ENCODE assay signal across 17 cellular contexts in the genomic region with DNA sequence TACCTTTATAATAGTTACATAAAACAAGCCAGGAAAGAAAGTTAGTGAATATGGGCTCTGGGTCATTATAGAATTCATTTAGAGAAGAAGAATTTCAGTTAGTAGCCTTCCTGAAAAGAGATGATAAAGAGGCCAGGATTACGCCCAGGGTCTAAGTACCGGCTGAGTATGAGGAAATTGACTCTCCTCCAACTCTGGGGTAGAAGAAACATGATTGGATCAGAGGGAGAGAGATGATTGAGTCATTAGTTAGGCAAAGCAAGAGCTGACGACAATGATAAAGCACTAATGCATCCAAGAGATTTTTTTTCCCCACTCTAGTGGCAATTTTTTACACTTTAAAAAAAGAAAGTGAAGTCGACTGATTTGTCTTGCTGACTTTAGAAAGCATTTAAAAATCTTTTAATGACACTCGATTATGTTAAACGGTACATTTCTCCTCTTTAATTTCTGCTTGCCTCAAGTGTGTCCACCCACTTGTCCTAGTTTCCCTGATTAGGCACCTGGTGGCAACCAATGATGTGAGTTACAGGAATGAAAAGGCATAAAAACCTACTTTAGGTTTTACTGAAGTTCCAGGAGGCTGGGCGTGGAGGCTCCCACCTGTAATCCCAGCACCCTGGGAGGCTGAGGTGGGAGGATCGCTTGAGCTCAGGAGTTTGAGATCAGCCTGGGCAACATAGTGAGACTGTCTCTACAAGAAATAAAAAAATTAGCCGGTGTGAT. TPM values are rescaled to one million over a fixed set of nuclear protein-coding genes. Genes with fewer than 3 reads are reported as not detected.
A peak's percentile ranks its signal among the peaks of the same experiment; 100 is the strongest.
DNase-seq lines count a peak whose midpoint lies in the region; ATAC-seq and TF ChIP-seq lines count a peak whose summit lies in the region.
"Had no signal": no experiment of that assay in that cellular context is flagged by ENCODE, and none has a peak within 500 bp of the region (broad histone marks: within the 10 kb centered on the region; RNA-seq: fewer than 3 reads in every experiment).

No MANE protein-coding gene starts in this region.

- 95% methylated on average over 9 of the region's 9 CpGs for WGBS in mammary epithelial cell (ENCODE audit: low coverage, missing lambda C conversion rate)
- WGBS in smooth muscle cell (ENCODE audit: low lambda C conversion rate), result 72% methylated on average over 9 of the region's 9 CpGs

- no peak overlapping the region for H2AFZ ChIP-seq in mammary epithelial cell (ENCODE audit: low read depth, low read length)
- no peak overlapping the region for H2AFZ ChIP-seq in smooth muscle cell (ENCODE audit: low read depth)

- H3K4me2 ChIP-seq in mammary epithelial cell (ENCODE audit: insufficient read depth, low read depth, low read length), result no peak overlapping the region
- peak overlapping the region; percentile 33 for H3K4me2 ChIP-seq in smooth muscle cell
- H3K4me2 ChIP-seq: A549 had no signal

- POLR2A ChIA-PET in MCF 10A (lab: Yijun Ruan, JAX), result interaction anchor here (0.6 kb wide), 1 partner anchor 52 kb away, joined by 3 read pairs; no protein-coding TSS in a partner anchor

- H3F3A ChIP-seq in smooth muscle cell (ENCODE audit: low read depth), result peaks cover 12% of the 10 kb centered on the region

- in situ Hi-C loops in mammary epithelial cell (cut with MboI; ENCODE audit: low sequenced_read_pairs in 2 of 2), result no loop called here

- H3K36me3 ChIP-seq in mammary epithelial cell (ENCODE audit: insufficient read depth, low read length) (no peaks in the 10 kb centered on the region), adipocyte (ENCODE audit: control insufficient read depth, insufficient read depth, low read length, severe bottlenecking) (no peaks in the 10 kb centered on the region), smooth muscle cell (ENCODE audit: low read depth) (no peaks in the 10 kb centered on the region)

- H3K27ac ChIP-seq in mammary epithelial cell (ENCODE audit: insufficient read depth, low read depth, low read length) (no peak overlapping the region), smooth muscle cell (ENCODE audit: low read depth) (peak overlapping the region; percentile 94)
- H3K27ac ChIP-seq: A549 had no signal

- DNase-seq in MCF 10A (ENCODE audit: unreplicated experiment), result peak; percentile 62
- no peak for DNase-seq in mammary epithelial cell
- peak; percentile 42 for DNase-seq in adipocyte (ENCODE audit: low read depth)
- DNase-seq in fibroblast of the aortic adventitia (ENCODE audit: low read depth), result peak; percentile 93
- no peak for DNase-seq in smooth muscle cell (lab: John Stamatoyannopoulos, UW; ENCODE audit: unreplicated experiment)
- no peak for DNase-seq in progenitor cell of endocrine pancreas (ENCODE audit: low spot score, unreplicated experiment)
- no peak for DNase-seq in NCI-H345 treated with DMSO at 0.1 percent for 48 hours (lab: John Stamatoyannopoulos, UW; ENCODE audit: unreplicated experiment)
- DNase-seq: activated CD4-positive, CD25-positive, alpha-beta regulatory T cell; activated naive CD4-positive, alpha-beta T cell; hippocampal formation; NCI-H1436; PC-3 had no signal

- H3K27me3 Mint-ChIP-seq in MCF 10A (ENCODE audit: insufficient read depth, unreplicated experiment) (no peaks in the 10 kb centered on the region), progenitor cell of endocrine pancreas (peaks cover 2% of the 10 kb centered on the region)
- H3K27me3 Mint-ChIP-seq: stimulated activated memory B cell treated with anti-CD40 and anti-IgM and Interleukin-4, amounts not matched to agents 10 μg/mL and 1 μg/mL and 100 μg/mL, for 72 hours had no signal

- TF ChIP-seq CTCF in MCF 10A (IDR thresholded peaks at IDR 0.05; ENCODE audit: unreplicated experiment), result no peak
- no peak for TF ChIP-seq CTCF in mammary epithelial cell (conservative IDR thresholded peaks at IDR 0.05 in 1 of 2, IDR thresholded peaks at IDR 0.05 in 1 of 2; ENCODE audit: extremely low read depth in 1 of 2, insufficient read depth in 1 of 2, low read depth in 1 of 2, low read length in 2 of 2)
- no peak for TF ChIP-seq CTCF in fibroblast of the aortic adventitia (IDR thresholded peaks at IDR 0.05; ENCODE audit: insufficient read depth, low read length)
- TF ChIP-seq CTCF in smooth muscle cell (IDR thresholded peaks at IDR 0.05; ENCODE audit: borderline replicate concordance, insufficient read depth, poor library complexity, severe bottlenecking), result no peak
- TF ChIP-seq CTCF in progenitor cell of endocrine pancreas (IDR thresholded peaks at IDR 0.05; ENCODE audit: unreplicated experiment), result no peak

- peaks cover 29% of the 10 kb centered on the region for H3K4me1 ChIP-seq in mammary epithelial cell (ENCODE audit: insufficient read depth, low read length)
- peaks cover 6% of the 10 kb centered on the region for H3K4me1 ChIP-seq in adipocyte (ENCODE audit: control insufficient read depth, insufficient read depth, low read length)
- no peaks in the 10 kb centered on the region for H3K4me1 ChIP-seq in smooth muscle cell (ENCODE audit: low read depth)

- no peak overlapping the region for H3K9ac ChIP-seq in mammary epithelial cell (ENCODE audit: insufficient read depth, low read length)
- no peak overlapping the region for H3K9ac ChIP-seq in adipocyte (ENCODE audit: low read length)
- H3K9ac ChIP-seq in smooth muscle cell (ENCODE audit: low read depth), result no peak overlapping the region

- H3K4me1 Mint-ChIP-seq in MCF 10A (ENCODE audit: insufficient read depth, unreplicated experiment) (peaks cover 23% of the 10 kb centered on the region), progenitor cell of endocrine pancreas (ENCODE audit: low read depth) (peaks cover 18% of the 10 kb centered on the region)
- H3K4me1 Mint-ChIP-seq: nephron; stimulated activated memory B cell treated with anti-CD40 and anti-IgM and Interleukin-4, amounts not matched to agents 10 μg/mL and 1 μg/mL and 100 μg/mL, for 72 hours had no signal

- no peaks in the 10 kb centered on the region for H3K9me3 ChIP-seq in mammary epithelial cell (replicated peaks; ENCODE audit: insufficient read depth, low read length)
- no peaks in the 10 kb centered on the region for H3K9me3 ChIP-seq in adipocyte (ENCODE audit: control insufficient read depth, low read length)
- H3K9me3 ChIP-seq in smooth muscle cell (replicated peaks; ENCODE audit: low read depth), result no peaks in the 10 kb centered on the region
- H3K9me3 ChIP-seq: A549 had no signal

- H3K9me3 Mint-ChIP-seq in MCF 10A (ENCODE audit: unreplicated experiment) (no peaks in the 10 kb centered on the region), progenitor cell of endocrine pancreas (ENCODE audit: low read depth) (peaks cover 5% of the 10 kb centered on the region)
- H3K9me3 Mint-ChIP-seq: stimulated activated memory B cell treated with anti-CD40 and anti-IgM and Interleukin-4, amounts not matched to agents 10 μg/mL and 1 μg/mL and 100 μg/mL, for 72 hours had no signal

- no peak overlapping the region for H3K4me3 ChIP-seq in mammary epithelial cell (replicated peaks in 1 of 3; ENCODE audit: insufficient read depth in 1 of 3, low read depth in 2 of 3, low read length in 3 of 3)
- no peak overlapping the region for H3K4me3 ChIP-seq in adipocyte (ENCODE audit: low read length)
- H3K4me3 ChIP-seq in fibroblast of the aortic adventitia (ENCODE audit: low read depth, low read length), result no peak overlapping the region
- no peak overlapping the region for H3K4me3 ChIP-seq in smooth muscle cell
- H3K4me3 ChIP-seq: A549 had no signal

- H3K27ac Mint-ChIP-seq in MCF 10A (ENCODE audit: low read depth, unreplicated experiment) (no peak overlapping the region), progenitor cell of endocrine pancreas (no peak overlapping the region)
- H3K27ac Mint-ChIP-seq: nephron; stimulated activated memory B cell treated with anti-CD40 and anti-IgM and Interleukin-4, amounts not matched to agents 10 μg/mL and 1 μg/mL and 100 μg/mL, for 72 hours had no signal

- H3K27me3 ChIP-seq in mammary epithelial cell (ENCODE audit: insufficient read depth, low read length) (no peaks in the 10 kb centered on the region), adipocyte (replicated peaks; ENCODE audit: control insufficient read depth, insufficient read depth, low read length) (peaks cover 3% of the 10 kb centered on the region), smooth muscle cell (ENCODE audit: low read depth) (no peaks in the 10 kb centered on the region)

- no TSS peak for BruUV-seq in MCF 10A (replicated peaks; lab: Mats Ljungman, UMichigan)
- no TSS peak for BruUV-seq in mammary epithelial cell (replicated peaks; lab: Mats Ljungman, UMichigan)

- ATAC-seq in GM21526 (IDR thresholded peaks at IDR 0.05; ENCODE audit: low FRiP score, unreplicated experiment), result no peak
- ATAC-seq: A549; PC-3; sciatic nerve; stimulated activated memory B cell treated with anti-CD40 and anti-IgM and Interleukin-4, amounts not matched to agents 10 μg/mL and 1 μg/mL and 100 μg/mL, for 72 hours had no signal

- H3K4me3 Mint-ChIP-seq in MCF 10A (ENCODE audit: unreplicated experiment), result no peak overlapping the region
- no peak overlapping the region for H3K4me3 Mint-ChIP-seq in progenitor cell of endocrine pancreas (ENCODE audit: low read depth)
- H3K4me3 Mint-ChIP-seq: nephron; stimulated activated memory B cell treated with anti-CD40 and anti-IgM and Interleukin-4, amounts not matched to agents 10 μg/mL and 1 μg/mL and 100 μg/mL, for 72 hours had no signal

- intact Hi-C loops in MCF 10A (cut with micrococcal nuclease) (no loop called here), mammary epithelial cell (cut with micrococcal nuclease) (loop anchor here (2.0 to 5.0 kb wide), 2 partner anchors 67 to 75 kb away; no protein-coding TSS in a partner anchor)

- H4K20me1 ChIP-seq in mammary epithelial cell (ENCODE audit: insufficient read depth, low read length) (no peaks in the 10 kb centered on the region), smooth muscle cell (ENCODE audit: low read depth) (no peaks in the 10 kb centered on the region)

- H3K36me3 Mint-ChIP-seq in MCF 10A (ENCODE audit: insufficient read depth, unreplicated experiment) (no peaks in the 10 kb centered on the region), progenitor cell of endocrine pancreas (ENCODE audit: insufficient read depth) (no peaks in the 10 kb centered on the region)
- H3K36me3 Mint-ChIP-seq: stimulated activated memory B cell treated with anti-CD40 and anti-IgM and Interleukin-4, amounts not matched to agents 10 μg/mL and 1 μg/mL and 100 μg/mL, for 72 hours had no signal

- dilution Hi-C loops in mammary epithelial cell (cut with HindIII; ENCODE audit: low sequenced_read_pairs), result no loop called here

- H3K79me2 ChIP-seq in mammary epithelial cell (ENCODE audit: insufficient read depth, low read length), result no peaks in the 10 kb centered on the region
- H3K79me2 ChIP-seq in smooth muscle cell (ENCODE audit: low read depth), result no peaks in the 10 kb centered on the region

- CTCF ChIA-PET in MCF 10A (lab: Yijun Ruan, JAX), result interaction anchor here (0.6 to 0.7 kb wide), 4 partner anchors 43 to 1827 kb away, joined by 3 to 6 read pairs (median 4); no protein-coding TSS in a partner anchor
- CTCF ChIA-PET in mammary epithelial cell (lab: Charles Lee; ENCODE audit: low non-redundant PET), result no interaction called here

RNA-seq across cellular contexts. Expression of a gene that starts 37.3 kb away (rescaled TPM):
- total RNA-seq in MCF 10A (2022) (55.2 and 61.9 TPM in 2 replicates), mammary epithelial cell (100 to 1,000 TPM in 1 of 2 donors, 10 to 100 TPM in 1; 73.4 to 300 TPM), fibroblast of the aortic adventitia (ENCODE audit: low replicate concordance) (263 and 2,449 TPM in 2 replicates), smooth muscle cell (998 and 1,065 TPM in 2 replicates), progenitor cell of endocrine pancreas (8.4 and 12.3 TPM in 2 replicates)
- polyA plus RNA-seq in mammary epithelial cell (159 TPM), smooth muscle cell (1,105 and 1,684 TPM in 2 replicates)
- 42.0 TPM for polyA minus RNA-seq in mammary epithelial cell
- total RNA-seq: PC-3 had no signal

Comparison
In these comparisons a context has a peak if more than half of its experiments do, and no peak if none do; other contexts are left out.
1. DNase-seq: peak in MCF 10A (single experiment), adipocyte (single experiment) and fibroblast of the aortic adventitia (single experiment); none in mammary epithelial cell (single experiment), smooth muscle cell (single experiment), progenitor cell of endocrine pancreas (single experiment) and NCI-H345 treated with DMSO at 0.1 percent for 48 hours (single experiment).